10 cellular contexts compared by ENCODE assay signal in the genomic region with DNA sequence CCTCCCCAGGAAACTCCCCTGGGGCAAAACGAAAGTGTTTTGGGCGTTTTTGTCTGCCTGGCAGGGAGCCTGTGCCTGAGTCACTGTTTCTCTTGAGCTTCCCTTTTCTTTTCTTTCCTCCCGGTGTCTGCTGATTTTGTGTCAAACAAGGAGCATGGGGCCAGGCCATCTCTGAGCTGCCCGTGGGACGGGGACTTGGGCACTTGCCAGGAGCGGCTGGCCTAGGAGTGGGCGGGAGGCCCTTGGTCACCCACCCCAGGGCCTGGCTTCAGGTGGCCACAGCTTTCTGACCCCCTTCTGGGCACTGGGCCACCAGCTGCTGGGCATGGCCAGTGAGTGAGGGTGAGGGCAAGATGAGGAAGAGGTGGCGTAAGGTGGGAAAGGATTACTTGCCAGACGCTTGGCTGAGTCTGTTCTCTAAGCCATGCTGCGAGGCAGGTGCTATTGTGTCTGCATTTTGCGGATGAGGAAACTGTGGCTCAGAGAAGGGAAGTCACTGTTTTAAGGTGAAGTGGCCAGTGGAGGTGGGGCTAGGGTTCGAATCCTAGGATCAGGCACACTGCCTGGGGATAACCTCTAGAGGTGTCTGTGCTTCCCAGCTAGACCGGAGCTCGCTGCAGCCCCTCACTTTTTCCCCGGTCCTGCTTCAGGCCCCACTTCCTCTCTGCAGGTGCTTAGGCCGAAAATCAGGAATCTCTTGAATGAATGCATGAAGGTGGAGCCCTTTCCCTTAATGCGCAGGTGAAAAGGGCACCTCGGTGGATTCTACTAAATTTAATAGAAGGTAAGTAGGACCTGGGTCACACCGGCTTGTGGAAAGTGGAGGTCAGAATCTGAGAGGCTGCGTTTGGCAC. TPM values are rescaled to one million over a fixed set of nuclear protein-coding genes. Genes with fewer than 3 reads are reported as not detected.
DNase-seq lines count a peak whose midpoint lies in the region; ATAC-seq, FAIRE-seq and TF ChIP-seq lines count a peak whose summit lies in the region.
"Had no signal": no experiment of that assay in that cellular context is flagged by ENCODE, and none has a peak within 500 bp of the region (broad histone marks: within the 10 kb centered on the region; RNA-seq: fewer than 3 reads in every experiment).

No MANE protein-coding gene starts in this region.

- peak overlapping the region in 3 of 10 donors; percentile 24 to 62 (median 40) for H3K27ac Mint-ChIP-seq in naive thymus-derived CD8-positive, alpha-beta T cell

- no peaks in the 10 kb centered on the region for H3K79me2 ChIP-seq in ACC112 (ENCODE audit: control insufficient read depth, insufficient read depth, low read length, unreplicated experiment)

- H3K27ac ChIP-seq in ACC112 (ENCODE audit: low read depth, low read length): no peak overlapping the region

- H3K27me3 ChIP-seq in ACC112 (ENCODE audit: insufficient read depth, low read length): no peaks in the 10 kb centered on the region
- H3K27me3 ChIP-seq: dorsolateral prefrontal cortex had no signal

- H3K4me1 Mint-ChIP-seq in naive thymus-derived CD8-positive, alpha-beta T cell: peaks cover 13 to 47% (median 27%) of the 10 kb centered on the region in 4 donors

- peak overlapping the region in 2 of 10 donors; percentile 22 to 39 for H3K4me3 Mint-ChIP-seq in naive thymus-derived CD8-positive, alpha-beta T cell

- no peak for TF ChIP-seq CTCF in WI38 (IDR thresholded peaks at IDR 0.05; ENCODE audit: low read depth, low read length)

- no peak for ATAC-seq in naive thymus-derived CD8-positive, alpha-beta T cell
- ATAC-seq in HG03354 (IDR thresholded peaks at IDR 0.05; ENCODE audit: poor library complexity, severe bottlenecking, unreplicated experiment): no peak

- H3K9me3 Mint-ChIP-seq in naive thymus-derived CD8-positive, alpha-beta T cell: no peaks in the 10 kb centered on the region

- POLR2A ChIA-PET in naive thymus-derived CD8-positive, alpha-beta T cell (lab: Charles Lee): interaction anchor here (0.8 kb wide), 1 partner anchor 307 kb away, joined by 3 read pairs; no protein-coding TSS in a partner anchor

- H3K36me3 ChIP-seq in ACC112 (ENCODE audit: insufficient read depth, low read length): no peaks in the 10 kb centered on the region

- H2AFZ ChIP-seq in ACC112 (ENCODE audit: low read length, unreplicated experiment): no peak overlapping the region

- no peaks in the 10 kb centered on the region for H3K27me3 Mint-ChIP-seq in naive thymus-derived CD8-positive, alpha-beta T cell

- no peaks in the 10 kb centered on the region for H3K36me3 Mint-ChIP-seq in naive thymus-derived CD8-positive, alpha-beta T cell

- DNase-seq in H54 (ENCODE audit: insufficient read length, low spot score): peak; percentile 22
- peak; percentile 47 for DNase-seq in hepatic stellate cell (ENCODE audit: low spot score)
- no peak for DNase-seq in naive thymus-derived CD8-positive, alpha-beta T cell
- no peak for DNase-seq in dedifferentiated amniotic fluid mesenchymal stem cell (ENCODE audit: extremely low spot score)
- DNase-seq in DMS79 (lab: John Stamatoyannopoulos, UW): no peak
- DNase-seq: NCI-H774 had no signal

- H3K4me3 ChIP-seq in ACC112 (ENCODE audit: low read depth, low read length) (peak overlapping the region; percentile 59), WI38 (ENCODE audit: low read depth, low read length) (peak overlapping the region; percentile 24)

- peaks cover 22% of the 10 kb centered on the region for H3K4me1 ChIP-seq in ACC112 (ENCODE audit: control insufficient read depth, insufficient read depth, low read length, unreplicated experiment)

- TF ChIP-seq POLR2A in H54 (IDR thresholded peaks at IDR 0.05; ENCODE audit: low read depth, low read length): no peak

- FAIRE-seq in H54 (lab: Jason Lieb, UNC): no peak

RNA-seq across cellular contexts. Expression of a gene that starts 7.8 kb away (rescaled TPM):
- total RNA-seq in naive thymus-derived CD8-positive, alpha-beta T cell: under 1 TPM; 0.23 to 0.25 TPM
- not detected for polyA plus RNA-seq in naive thymus-derived CD8-positive, alpha-beta T cell

Comparison
In these comparisons a context has a peak if more than half of its experiments do, and no peak if none do; other contexts are left out.
1. DNase-seq: peak in H54 (single experiment) and hepatic stellate cell (single experiment); none in naive thymus-derived CD8-positive, alpha-beta T cell (0 of 10), dedifferentiated amniotic fluid mesenchymal stem cell (single experiment) and DMS79 (single experiment).